ENCODE assay signal across 1 cellular context in the genomic region with DNA sequence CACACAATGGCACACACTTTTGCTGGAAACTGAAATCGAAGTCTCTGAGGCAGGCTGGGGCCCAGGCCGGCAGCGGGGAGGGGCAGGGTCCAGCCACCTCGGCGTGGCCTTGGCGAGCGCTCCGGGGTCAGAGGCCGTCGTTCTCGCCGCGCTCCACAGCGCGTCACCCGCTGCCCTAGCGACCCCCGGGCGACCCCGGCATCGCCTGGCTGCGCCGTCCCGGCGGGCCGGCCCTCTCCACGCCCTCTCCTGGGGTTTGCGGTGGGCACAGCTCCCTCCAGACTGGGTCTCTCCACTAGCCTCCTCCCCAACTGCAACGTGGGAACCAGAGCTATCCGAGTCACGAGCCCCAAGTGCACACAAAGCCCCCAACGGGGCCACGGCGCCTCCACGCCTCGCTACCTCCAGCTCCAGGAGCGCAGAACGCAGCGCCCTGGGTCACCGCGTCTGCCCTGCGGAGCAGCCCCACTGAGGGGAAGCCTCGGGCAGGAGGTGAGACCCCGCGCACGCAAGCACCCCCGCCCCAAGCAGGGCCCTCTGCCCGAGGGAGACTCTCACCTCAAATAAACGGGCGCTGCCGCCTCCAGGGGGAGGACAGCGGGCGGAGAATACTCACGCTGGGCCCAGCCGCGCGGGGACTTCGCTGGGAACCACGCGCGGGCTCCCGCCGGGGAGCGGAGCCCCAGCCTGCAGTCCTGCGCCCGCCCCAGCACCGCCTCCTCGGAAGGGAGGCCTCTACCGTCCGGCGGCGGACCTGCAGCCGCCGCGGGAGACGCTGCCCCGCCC.
TF ChIP-seq lines count a peak whose summit lies in the region.

No MANE protein-coding gene starts in this region.

TF ChIP-seq in K562, 482 proteins besides CTCF, POLR2A, EP300 and RAD21 (continued from another document and continues in another):
- TF ChIP-seq SMC3 (conservative IDR thresholded peaks at IDR 0.05; ENCODE audit: insufficient read depth, low read depth, low read length): no peak; the same call in 1 of the 2 replicates
- TF ChIP-seq KLF1 (tag; IDR thresholded peaks at IDR 0.05): no peak
- 0 out of 2 replicates have a peak, but pooled peaks have one; percentile 47 for TF ChIP-seq ZNF431 (CRISPR knock-in tag; IDR thresholded peaks at IDR 0.05)
- TF ChIP-seq FUS (optimal IDR thresholded peaks at IDR 0.05; ENCODE audit: low read depth, low read length): no peak
- peak; percentile 69; the same call in 1 of the 2 replicates for TF ChIP-seq THAP12 (CRISPR knock-in tag; IDR thresholded peaks at IDR 0.05)
- peak; percentile 57; the same call in 1 of the 2 replicates for TF ChIP-seq ZNF263 (CRISPR knock-in tag; IDR thresholded peaks at IDR 0.05; ENCODE audit: borderline replicate concordance)
- no peak for TF ChIP-seq STAT5A (IDR thresholded peaks at IDR 0.05; ENCODE audit: borderline replicate concordance, low read length)
- TF ChIP-seq SP2 (IDR thresholded peaks at IDR 0.05; ENCODE audit: extremely low read depth, low read depth, low read length, poor library complexity, severe bottlenecking): no peak
- TF ChIP-seq PTRF (tag; IDR thresholded peaks at IDR 0.05): no peak
- no peak for TF ChIP-seq STAT6 (CRISPR knock-in tag; IDR thresholded peaks at IDR 0.05)
- no peak for TF ChIP-seq ZNF644 (tag; IDR thresholded peaks at IDR 0.05; ENCODE audit: low read depth)
- peak; percentile 18 for TF ChIP-seq PHF20 (IDR thresholded peaks at IDR 0.05; ENCODE audit: partially characterized antibody)
- no peak for TF ChIP-seq STAG1 (CRISPR knock-in tag; IDR thresholded peaks at IDR 0.05; ENCODE audit: borderline replicate concordance)
- 0 out of 2 replicates have a peak, but pooled peaks have one; percentile 8 for TF ChIP-seq NFRKB (IDR thresholded peaks at IDR 0.05; ENCODE audit: low read depth)
- TF ChIP-seq, protein P1, sequence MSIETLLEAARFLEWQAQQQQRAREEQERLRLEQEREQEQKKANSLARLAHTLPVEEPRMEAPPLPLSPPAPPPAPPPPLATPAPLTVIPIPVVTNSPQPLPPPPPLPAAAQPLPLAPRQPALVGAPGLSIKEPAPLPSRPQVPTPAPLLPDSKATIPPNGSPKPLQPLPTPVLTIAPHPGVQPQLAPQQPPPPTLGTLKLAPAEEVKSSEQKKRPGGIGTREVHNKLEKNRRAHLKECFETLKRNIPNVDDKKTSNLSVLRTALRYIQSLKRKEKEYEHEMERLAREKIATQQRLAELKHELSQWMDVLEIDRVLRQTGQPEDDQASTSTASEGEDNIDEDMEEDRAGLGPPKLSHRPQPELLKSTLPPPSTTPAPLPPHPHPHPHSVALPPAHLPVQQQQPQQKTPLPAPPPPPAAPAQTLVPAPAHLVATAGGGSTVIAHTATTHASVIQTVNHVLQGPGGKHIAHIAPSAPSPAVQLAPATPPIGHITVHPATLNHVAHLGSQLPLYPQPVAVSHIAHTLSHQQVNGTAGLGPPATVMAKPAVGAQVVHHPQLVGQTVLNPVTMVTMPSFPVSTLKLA (conservative IDR thresholded peaks at IDR 0.05): peak; percentile 11 to 72; a peak in 2 of 4 replicates
- peak; percentile 76 for TF ChIP-seq RBBP5 (IDR thresholded peaks at IDR 0.05; ENCODE audit: borderline replicate concordance, insufficient read depth, low read length, poor library complexity, severe bottlenecking)
- no peak for TF ChIP-seq TRIM28 (IDR thresholded peaks at IDR 0.05)
- no peak for TF ChIP-seq ZNF507 (tag; conservative IDR thresholded peaks at IDR 0.05)
- no peak for TF ChIP-seq ATF6 (CRISPR knock-in tag; IDR thresholded peaks at IDR 0.05)
- no peak for TF ChIP-seq STAT5B (CRISPR knock-in tag; IDR thresholded peaks at IDR 0.05)
- peak; percentile 13; the same call in 1 of the 2 replicates for TF ChIP-seq JUND (IDR thresholded peaks at IDR 0.05; ENCODE audit: borderline replicate concordance, low read depth, low read length)
- TF ChIP-seq JUND (tag; IDR thresholded peaks at IDR 0.05; ENCODE audit: borderline replicate concordance, low read depth, low read length): no peak
- no peak; the same call in 1 of the 2 replicates for TF ChIP-seq CEBPG (CRISPR knock-in tag; IDR thresholded peaks at IDR 0.05)
- no peak for TF ChIP-seq CEBPG (tag; conservative IDR thresholded peaks at IDR 0.05 in 1 of 2, IDR thresholded peaks at IDR 0.05 in 1 of 2)
- TF ChIP-seq HMGXB4 (CRISPR knock-in tag; IDR thresholded peaks at IDR 0.05): peak; percentile 47; the same call in 1 of the 2 replicates
- TF ChIP-seq RB1 (IDR thresholded peaks at IDR 0.05; ENCODE audit: low read depth): peak; percentile 89
- TF ChIP-seq KDM1A (IDR thresholded peaks at IDR 0.05): no peak
- TF ChIP-seq NR0B1 (IDR thresholded peaks at IDR 0.05; ENCODE audit: partially characterized antibody): no peak
- TF ChIP-seq, protein P2, sequence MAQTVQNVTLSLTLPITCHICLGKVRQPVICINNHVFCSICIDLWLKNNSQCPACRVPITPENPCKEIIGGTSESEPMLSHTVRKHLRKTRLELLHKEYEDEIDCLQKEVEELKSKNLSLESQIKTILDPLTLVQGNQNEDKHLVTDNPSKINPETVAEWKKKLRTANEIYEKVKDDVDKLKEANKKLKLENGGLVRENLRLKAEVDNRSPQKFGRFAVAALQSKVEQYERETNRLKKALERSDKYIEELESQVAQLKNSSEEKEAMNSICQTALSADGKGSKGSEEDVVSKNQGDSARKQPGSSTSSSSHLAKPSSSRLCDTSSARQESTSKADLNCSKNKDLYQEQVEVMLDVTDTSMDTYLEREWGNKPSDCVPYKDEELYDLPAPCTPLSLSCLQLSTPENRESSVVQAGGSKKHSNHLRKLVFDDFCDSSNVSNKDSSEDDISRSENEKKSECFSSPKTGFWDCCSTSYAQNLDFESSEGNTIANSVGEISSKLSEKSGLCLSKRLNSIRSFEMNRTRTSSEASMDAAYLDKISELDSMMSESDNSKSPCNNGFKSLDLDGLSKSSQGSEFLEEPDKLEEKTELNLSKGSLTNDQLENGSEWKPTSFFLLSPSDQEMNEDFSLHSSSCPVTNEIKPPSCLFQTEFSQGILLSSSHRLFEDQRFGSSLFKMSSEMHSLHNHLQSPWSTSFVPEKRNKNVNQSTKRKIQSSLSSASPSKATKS (CRISPR knock-in tag; IDR thresholded peaks at IDR 0.05): no peak
- TF ChIP-seq NR2C2 (CRISPR knock-in tag; IDR thresholded peaks at IDR 0.05): peak; percentile 68
- peak; percentile 93 for TF ChIP-seq NR2C2 (tag; IDR thresholded peaks at IDR 0.05)
- peak; percentile 30; the same call in 1 of the 2 replicates for TF ChIP-seq CTBP1 (IDR thresholded peaks at IDR 0.05; ENCODE audit: borderline replicate concordance)
